5 cellular contexts compared by ENCODE assay signal in the genomic region with DNA sequence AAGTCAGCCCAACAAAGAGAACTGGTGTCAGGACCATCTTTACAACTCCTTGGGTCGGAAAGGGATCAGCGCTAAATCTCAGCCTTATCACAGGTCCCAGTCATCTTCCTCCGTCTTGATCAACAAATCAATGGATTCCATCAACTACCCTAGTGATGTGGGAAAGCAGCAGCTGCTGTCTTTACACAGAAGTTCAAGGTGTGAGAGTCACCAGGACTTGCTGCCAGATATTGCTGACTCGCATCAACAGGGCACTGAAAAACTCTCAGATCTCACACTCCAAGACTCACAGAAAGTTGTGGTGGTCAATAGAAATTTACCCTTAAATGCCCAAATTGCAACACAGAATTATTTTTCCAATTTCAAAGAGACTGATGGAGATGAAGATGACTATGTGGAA.
"Had no signal": no experiment of that assay in that cellular context is flagged by ENCODE, and none has a peak within 500 bp of the region (broad histone marks: within the 10 kb centered on the region; RNA-seq: fewer than 3 reads in every experiment).

No MANE protein-coding gene starts in this region.

- H3K9me3 Mint-ChIP-seq: GM23338, H9, IgD-negative memory B cell had no signal

- H2AFZ ChIP-seq: GM23338 had no signal

- H3K4me2 ChIP-seq: GM23338 had no signal

- DNase-seq: H9, HCEC 1CT, KBM-7 had no signal

- H3K4me1 Mint-ChIP-seq: IgD-negative memory B cell had no signal

- ATAC-seq: GM23338 had no signal

- H3K27me3 Mint-ChIP-seq: IgD-negative memory B cell had no signal

- H3K27ac Mint-ChIP-seq: GM23338, H9, IgD-negative memory B cell had no signal

- H3K4me3 ChIP-seq: GM23338 had no signal

- H3K4me3 Mint-ChIP-seq: GM23338, H9, IgD-negative memory B cell had no signal
